ENCODE assay signal across 8 cellular contexts in the genomic region with DNA sequence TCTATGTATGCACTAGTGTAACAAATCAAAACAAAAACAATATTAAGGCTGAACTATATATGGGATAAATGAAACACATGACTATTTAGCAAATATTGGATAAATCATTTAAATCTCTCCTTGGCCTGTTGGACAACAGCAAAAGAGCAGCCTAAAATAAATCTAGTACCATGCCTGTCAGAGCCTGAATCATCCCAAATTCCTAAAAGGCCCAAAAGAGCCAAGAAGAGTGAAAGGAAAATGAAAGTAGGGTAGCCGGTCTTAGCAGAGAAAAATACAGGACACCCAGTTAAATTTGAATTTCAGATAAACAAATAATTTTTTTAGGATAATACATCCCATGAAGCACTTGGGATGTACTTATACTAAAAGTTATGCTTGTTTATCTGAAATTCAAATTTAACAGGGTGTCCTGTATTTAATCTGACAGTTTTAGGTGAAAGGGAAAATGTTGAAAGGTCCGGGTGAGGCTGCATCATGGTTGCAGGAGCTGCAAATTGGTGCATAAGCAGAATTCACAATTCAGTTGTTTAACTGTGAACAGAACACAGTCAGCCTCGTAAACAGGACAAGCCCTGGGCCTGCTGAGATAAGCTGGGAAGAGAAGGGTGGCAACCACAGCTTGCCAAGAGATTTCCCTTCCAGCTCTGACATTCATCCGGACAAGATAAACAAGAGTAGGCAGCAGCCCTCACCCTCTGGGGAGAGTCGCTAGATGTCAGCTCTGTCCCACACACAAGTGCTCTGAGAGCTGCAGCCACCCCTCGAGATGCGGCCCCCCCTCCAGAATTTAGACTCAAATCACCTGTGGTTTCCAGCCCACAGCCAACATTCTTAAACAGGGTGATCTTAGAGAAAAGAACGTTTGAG. TPM values are rescaled to one million over a fixed set of nuclear protein-coding genes. Genes with fewer than 3 reads are reported as not detected.
DNase-seq lines count a peak whose midpoint lies in the region; ATAC-seq and TF ChIP-seq lines count a peak whose summit lies in the region.

No MANE protein-coding gene starts in this region.

- peak overlapping the region; percentile 50 for H4K5ac ChIP-seq in IMR-90 (ENCODE audit: low read depth, low read length)

- H2BK15ac ChIP-seq in IMR-90 (ENCODE audit: low read depth, low read length) = no peak overlapping the region

- in situ Hi-C loops in IMR-90 (cut with MboI; ENCODE audit: low sequenced_read_pairs) = no loop called here

- no peaks in the 10 kb centered on the region for H3K9me3 Mint-ChIP-seq in chondrocyte (ENCODE audit: low read depth)
- no peaks in the 10 kb centered on the region for H3K9me3 Mint-ChIP-seq in stimulated activated naive B cell treated with anti-CD40 and anti-IgM and Interleukin-4, amounts not matched to agents 10 μg/mL and 1 μg/mL and 100 μg/mL, for 72 hours

- H2AK5ac ChIP-seq in IMR-90 (ENCODE audit: low read depth, low read length) = peak overlapping the region; percentile 72; the same call in 1 of the 2 replicates

- peak overlapping the region; percentile 84 for H3K4me2 ChIP-seq in IMR-90 (ENCODE audit: low read depth, low read length)
- peak overlapping the region; percentile 20 for H3K4me2 ChIP-seq in SU-DHL-6 (ENCODE audit: low read depth, low read length, poor library complexity, severe bottlenecking)

- peak overlapping the region; percentile 72 for H3K9ac ChIP-seq in IMR-90 (ENCODE audit: low read depth, low read length)
- H3K9ac ChIP-seq in SU-DHL-6 (ENCODE audit: low read length) = no peak overlapping the region

- peak overlapping the region; percentile 80 for H3K27ac Mint-ChIP-seq in chondrocyte (ENCODE audit: unreplicated experiment)
- H3K27ac Mint-ChIP-seq in stimulated activated naive B cell treated with anti-CD40 and anti-IgM and Interleukin-4, amounts not matched to agents 10 μg/mL and 1 μg/mL and 100 μg/mL, for 72 hours = no peak overlapping the region

- no peaks in the 10 kb centered on the region for H3F3A ChIP-seq in SU-DHL-6 (ENCODE audit: insufficient read depth)

- H3K4me3 Mint-ChIP-seq in chondrocyte (ENCODE audit: unreplicated experiment) = no peak overlapping the region
- H3K4me3 Mint-ChIP-seq in stimulated activated naive B cell treated with anti-CD40 and anti-IgM and Interleukin-4, amounts not matched to agents 10 μg/mL and 1 μg/mL and 100 μg/mL, for 72 hours = peak overlapping the region in 1 of 2 donors; percentile 15

- H2AFZ ChIP-seq in IMR-90 (replicated peaks; ENCODE audit: low read length, poor library complexity) (peak overlapping the region; percentile 79), SU-DHL-6 (ENCODE audit: low read depth, low read length, severe bottlenecking) (peak overlapping the region; percentile 16)

- peak; percentile 58 for TF ChIP-seq RAD21 in IMR-90 (IDR thresholded peaks at IDR 0.05; ENCODE audit: low read length)

- H3K36me3 Mint-ChIP-seq in chondrocyte (ENCODE audit: low read depth) = no peaks in the 10 kb centered on the region
- peaks cover 13 to 23% of the 10 kb centered on the region in 2 donors for H3K36me3 Mint-ChIP-seq in stimulated activated naive B cell treated with anti-CD40 and anti-IgM and Interleukin-4, amounts not matched to agents 10 μg/mL and 1 μg/mL and 100 μg/mL, for 72 hours

- no peaks in the 10 kb centered on the region for H3K9me3 ChIP-seq in IMR-90 (ENCODE audit: control insufficient read depth, insufficient read depth, low read length)
- no peaks in the 10 kb centered on the region for H3K9me3 ChIP-seq in SU-DHL-6 (ENCODE audit: insufficient read depth, low read length)

- peak overlapping the region; percentile 55; the same call in 1 of the 2 replicates for H3K56ac ChIP-seq in IMR-90 (ENCODE audit: extremely low read depth, insufficient read depth, low read length)

- no peaks in the 10 kb centered on the region for H3K27me3 Mint-ChIP-seq in chondrocyte (ENCODE audit: low read depth)
- no peaks in the 10 kb centered on the region for H3K27me3 Mint-ChIP-seq in stimulated activated naive B cell treated with anti-CD40 and anti-IgM and Interleukin-4, amounts not matched to agents 10 μg/mL and 1 μg/mL and 100 μg/mL, for 72 hours

- peak overlapping the region; percentile 82 for H2BK20ac ChIP-seq in IMR-90 (ENCODE audit: low read depth, low read length)

- peak overlapping the region; percentile 87 for H2BK120ac ChIP-seq in IMR-90 (ENCODE audit: low read depth, low read length)

- H3K27me3 ChIP-seq in IMR-90 (ENCODE audit: control insufficient read depth, insufficient read depth, low read length) = no peaks in the 10 kb centered on the region
- no peaks in the 10 kb centered on the region for H3K27me3 ChIP-seq in SU-DHL-6 (ENCODE audit: low read length)

- H3K9me1 ChIP-seq in IMR-90 (ENCODE audit: insufficient read depth, low read length) = peaks cover 16% of the 10 kb centered on the region

- no peaks in the 10 kb centered on the region for H3K79me2 ChIP-seq in SU-DHL-6 (ENCODE audit: insufficient read depth, low read length)

- CTCF ChIA-PET in IMR-90 (lab: Yijun Ruan, JAX) = interaction anchor here (0.5 to 1.2 kb wide), 10 partner anchors 8 to 504 kb away, joined by 3 to 5 read pairs (median 3); partner anchors contain the start of gene CDKL1

- TF ChIP-seq CTCF in IMR-90 (conservative IDR thresholded peaks at IDR 0.05; ENCODE audit: low read depth, low read length) (peak; percentile 52), SU-DHL-6 (IDR thresholded peaks at IDR 0.05; ENCODE audit: insufficient read depth, low read length, poor library complexity, severe bottlenecking) (peak; percentile 21), chondrocyte (IDR thresholded peaks at IDR 0.05) (peak; percentile 80)

- peak overlapping the region; percentile 85 for H3K4ac ChIP-seq in IMR-90 (ENCODE audit: low read depth, low read length)

- H3K23ac ChIP-seq in IMR-90 (ENCODE audit: low read depth, low read length) = peak overlapping the region; percentile 73

- peak; percentile 73 for ATAC-seq in IMR-90 (ENCODE audit: low read depth)
- ATAC-seq in stimulated activated naive B cell treated with anti-CD40 and anti-IgM and Interleukin-4, amounts not matched to agents 10 μg/mL and 1 μg/mL and 100 μg/mL, for 72 hours (replicated peaks) = peak; percentile 32 to 63
- ATAC-seq in GM18867 (IDR thresholded peaks at IDR 0.05; ENCODE audit: unreplicated experiment) = no peak

- POLR2A ChIA-PET in IMR-90 (lab: Charles Lee; ENCODE audit: unreplicated experiment) = interaction anchor here (0.9 kb wide), 1 partner anchor 189 kb away, joined by 6 read pairs; no protein-coding TSS in a partner anchor

- peaks cover 19% of the 10 kb centered on the region for H3K4me1 ChIP-seq in IMR-90 (ENCODE audit: control insufficient read depth, insufficient read depth, low read length)

- H3K36me3 ChIP-seq in IMR-90 (ENCODE audit: control insufficient read depth, insufficient read depth, low read length) (no peaks in the 10 kb centered on the region), SU-DHL-6 (ENCODE audit: low read length) (no peaks in the 10 kb centered on the region)

- dilution Hi-C loops in IMR-90 (cut with HindIII; ENCODE audit: low sequenced_read_pairs, unreplicated experiment) = no loop called here

- intact Hi-C loops in IMR-90 (cut with micrococcal nuclease) = loop anchor here (2.0 kb wide), 1 partner anchor 190 kb away; the partner anchor contains the start of gene MAP4K5

- peaks cover 0 to 16% of the 10 kb centered on the region in 2 experiments; a peak in 1 of 4 replicates for H3K79me1 ChIP-seq in IMR-90 (ENCODE audit: low read depth in 1 of 2, low read length in 2 of 2)

- H4K91ac ChIP-seq in IMR-90 (ENCODE audit: insufficient read depth, low read depth, low read length) = peak overlapping the region; percentile 53; the same call in 1 of the 2 replicates

- peaks cover 49% of the 10 kb centered on the region for H3K4me1 Mint-ChIP-seq in chondrocyte (ENCODE audit: low read depth)
- H3K4me1 Mint-ChIP-seq in stimulated activated naive B cell treated with anti-CD40 and anti-IgM and Interleukin-4, amounts not matched to agents 10 μg/mL and 1 μg/mL and 100 μg/mL, for 72 hours = peaks cover 22 to 28% of the 10 kb centered on the region in 2 donors

- H4K8ac ChIP-seq in IMR-90 (ENCODE audit: low read depth in 2 of 2, low read length in 2 of 2) = peak overlapping the region in 1 of 2 experiments; percentile 88; a peak in 2 of 4 replicates

- peak overlapping the region; percentile 53 for H3K18ac ChIP-seq in IMR-90 (ENCODE audit: low read depth, low read length)

- BruUV-seq in IMR-90 (replicated peaks; lab: Mats Ljungman, UMichigan) = no TSS peak

- H3K4me3 ChIP-seq in IMR-90 (ENCODE audit: insufficient read depth, low read depth, low read length) = peak overlapping the region; percentile 6; the same call in 1 of the 2 replicates
- H3K4me3 ChIP-seq in SU-DHL-6 (ENCODE audit: insufficient read depth, low read length, poor library complexity, severe bottlenecking) = no peak overlapping the region

- TF ChIP-seq POLR2A in IMR-90 (IDR thresholded peaks at IDR 0.05; ENCODE audit: low read depth, low read length) = no peak

- peak overlapping the region; percentile 59 for H2BK5ac ChIP-seq in IMR-90 (ENCODE audit: low read depth, low read length, poor library complexity, severe bottlenecking)

- no peaks in the 10 kb centered on the region for H3K9me2 ChIP-seq in SU-DHL-6 (replicated peaks; ENCODE audit: insufficient read depth, low read length)

- H2AK9ac ChIP-seq in IMR-90 (replicated peaks; ENCODE audit: low read depth, low read length, poor library complexity) = peak overlapping the region; percentile 13

- H3K27ac ChIP-seq in IMR-90 (ENCODE audit: insufficient read depth, low read length) = peak overlapping the region; percentile 85; the same call in 1 of the 2 replicates
- H3K27ac ChIP-seq in SU-DHL-6 (ENCODE audit: low read depth, low read length) = no peak overlapping the region

- no CpG with 5 or more reads among the region's 8 CpGs for WGBS in IMR-90 (ENCODE audit: extremely low coverage in 2 of 2, insufficient read length in 1 of 2), 2 experiments

- H4K20me1 ChIP-seq in IMR-90 (ENCODE audit: insufficient read depth, low read length) (no peaks in the 10 kb centered on the region), SU-DHL-6 (ENCODE audit: low read depth, low read length) (no peaks in the 10 kb centered on the region)

- DNase-seq in NCI-H748 (lab: John Stamatoyannopoulos, UW; ENCODE audit: unreplicated experiment) (peak; percentile 19), NCI-H748 treated with DMSO at 0.1 percent for 48 hours (lab: John Stamatoyannopoulos, UW) (no peak), IMR-90 (peak; percentile 71), chondrocyte (ENCODE audit: low spot score) (no peak), left kidney (ENCODE audit: low read depth, low spot score) (peak; percentile 86)
- peak; percentile 16 for DNase-seq in stimulated activated naive B cell treated with anti-CD40 and anti-IgM and Interleukin-4, amounts not matched to agents 10 μg/mL and 1 μg/mL and 100 μg/mL, for 72 hours

- H3K14ac ChIP-seq in IMR-90 (replicated peaks; ENCODE audit: low read depth, low read length) = peak overlapping the region; percentile 68

RNA-seq across cellular contexts. Expression of gene DMAC2L, which starts 30.3 kb away (rescaled TPM):
- 3.9 and 5.0 TPM in 2 replicates for total RNA-seq in IMR-90 (2012; rRNA removed)
- polyA plus RNA-seq in IMR-90 (2012; rRNA removed) = 6.1 and 7.8 TPM in 2 replicates
- 2.2 and 9.5 TPM in 2 replicates for polyA plus RNA-seq in IMR-90 (2012; cell fraction: cytosol; rRNA removed)
- polyA plus RNA-seq in IMR-90 (2012; cell fraction: nucleus; rRNA removed; ENCODE audit: low replicate concordance) = 6.2 and 11.8 TPM in 2 replicates
- 9.9 to 17.3 TPM (median 13.5 TPM) in 3 replicates for total RNA-seq in chondrocyte

RNA-seq across cellular contexts. Expression of gene L2HGDH, which starts 30.4 kb away (rescaled TPM):
- total RNA-seq in IMR-90 (2012; rRNA removed) (3.8 and 5.0 TPM in 2 replicates), chondrocyte (5.4 to 5.9 TPM (median 5.8 TPM) in 3 replicates)
- 2.8 and 3.1 TPM in 2 replicates for polyA plus RNA-seq in IMR-90 (2012; rRNA removed)
- 1.5 and 2.3 TPM in 2 replicates for polyA plus RNA-seq in IMR-90 (2012; cell fraction: cytosol; rRNA removed)
- 0.87 and 2.4 TPM in 2 replicates for polyA plus RNA-seq in IMR-90 (2012; cell fraction: nucleus; rRNA removed; ENCODE audit: low replicate concordance)

RNA-seq across cellular contexts. Expression of gene CDKL1, which starts 54.2 kb away (rescaled TPM):
- 3.8 and 7.2 TPM in 2 replicates for total RNA-seq in IMR-90 (2012; rRNA removed)
- 1.5 and 1.9 TPM in 2 replicates for polyA plus RNA-seq in IMR-90 (2012; rRNA removed)
- polyA plus RNA-seq in IMR-90 (2012; cell fraction: cytosol; rRNA removed) = 0.75 and 0.87 TPM in 2 replicates
- 1.0 and 5.3 TPM in 2 replicates for polyA plus RNA-seq in IMR-90 (2012; cell fraction: nucleus; rRNA removed; ENCODE audit: low replicate concordance)
- 8.4 to 15.7 TPM (median 9.4 TPM) in 3 replicates for total RNA-seq in chondrocyte

Comparison
In these comparisons a context has a peak if more than half of its experiments do, and no peak if none do; other contexts are left out.
1. DNase-seq: peak in NCI-H748 (single experiment), IMR-90 (single experiment), left kidney (single experiment) and stimulated activated naive B cell treated with anti-CD40 and anti-IgM and Interleukin-4, amounts not matched to agents 10 μg/mL and 1 μg/mL and 100 μg/mL, for 72 hours (single experiment); none in NCI-H748 treated with DMSO at 0.1 percent for 48 hours (single experiment) and chondrocyte (single experiment).
2. CTCF ChIP-seq: peak in every context shown above with its lines; median percentile 80 in chondrocyte; 52 in IMR-90; 21 in SU-DHL-6.